Comparison of ENCODE assay signal across 16 cellular contexts in the genomic region with DNA sequence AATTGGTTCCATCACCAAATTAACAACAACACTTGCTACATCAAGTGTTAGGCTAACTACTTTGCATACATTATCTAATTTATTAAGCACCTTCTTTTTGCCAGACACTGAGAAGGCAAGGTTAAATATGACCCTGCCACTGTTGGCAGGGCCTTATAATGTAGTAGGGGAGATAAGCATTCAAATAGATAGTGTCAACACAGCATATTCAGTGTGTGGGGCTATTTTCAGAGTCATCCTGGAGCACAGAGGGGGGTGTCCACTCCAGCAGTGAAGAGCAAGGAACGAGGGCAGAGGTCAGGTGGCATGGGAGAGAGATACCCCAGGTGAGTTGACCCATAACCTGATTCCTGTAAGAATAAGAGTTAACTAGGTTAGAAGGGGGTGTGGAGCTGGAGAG.
DNase-seq lines count a peak whose midpoint lies in the region; ATAC-seq and TF ChIP-seq lines count a peak whose summit lies in the region.
"Had no signal": no experiment of that assay in that cellular context is flagged by ENCODE, and none has a peak within 500 bp of the region (broad histone marks: within the 10 kb centered on the region; RNA-seq: fewer than 3 reads in every experiment).

No MANE protein-coding gene starts in this region.

- H3K4me1 Mint-ChIP-seq in stimulated activated memory B cell treated with anti-CD40 and anti-IgM and Interleukin-4, amounts not matched to agents 10 μg/mL and 1 μg/mL and 100 μg/mL, for 72 hours: peaks cover 17% of the 10 kb centered on the region

- no peak for DNase-seq in left ventricle myocardium superior
- no peak for DNase-seq in left ventricle myocardium inferior
- DNase-seq in brain microvascular endothelial cell: peak; percentile 35
- DNase-seq in coronary artery (ENCODE audit: low spot score): no peak
- DNase-seq: activated effector memory CD4-positive, alpha-beta T cell treated with Interleukin-2 at 50 U/mL for 16 hours; DMS79 treated with DMSO at 0.1 percent for 48 hours; NCI-H1930; NCI-H510A treated with DMSO at 0.1 percent for 48 hours; ovary; testis had no signal

- ATAC-seq in left ventricle myocardium superior: peak; percentile 84
- ATAC-seq in HG03196 (IDR thresholded peaks at IDR 0.05; ENCODE audit: unreplicated experiment): peak; percentile 13
- no peak for ATAC-seq in stimulated activated memory B cell treated with anti-CD40 and anti-IgM and Interleukin-4, amounts not matched to agents 10 μg/mL and 1 μg/mL and 100 μg/mL, for 72 hours
- ATAC-seq in HG03565 (IDR thresholded peaks at IDR 0.05; ENCODE audit: unreplicated experiment): no peak
- ATAC-seq in HG02642 (IDR thresholded peaks at IDR 0.05; ENCODE audit: poor library complexity, unreplicated experiment): no peak
- ATAC-seq: gastroesophageal sphincter had no signal

- intact Hi-C loops in left ventricle myocardium superior (cut with micrococcal nuclease) (loop anchor here (10.0 kb wide), 2 partner anchors 168 to 918 kb away; no protein-coding TSS in a partner anchor), left ventricle myocardium inferior (cut with micrococcal nuclease) (no loop called here)

- no peak overlapping the region for H3K27ac ChIP-seq in left ventricle myocardium inferior (replicated peaks)
- peak overlapping the region; percentile 95 for H3K27ac ChIP-seq in brain microvascular endothelial cell
- H3K27ac ChIP-seq in coronary artery: no peak overlapping the region
- H3K27ac ChIP-seq: cardiac muscle cell, gastroesophageal sphincter, ovary, testis had no signal

- H3K27me3 ChIP-seq in left ventricle myocardium inferior (ENCODE audit: low read depth) (no peaks in the 10 kb centered on the region), brain microvascular endothelial cell (replicated peaks) (no peaks in the 10 kb centered on the region)
- H3K27me3 ChIP-seq: cardiac muscle cell, gastroesophageal sphincter, ovary, testis had no signal

- no peaks in the 10 kb centered on the region for H3K27me3 Mint-ChIP-seq in stimulated activated memory B cell treated with anti-CD40 and anti-IgM and Interleukin-4, amounts not matched to agents 10 μg/mL and 1 μg/mL and 100 μg/mL, for 72 hours

- H3K9me3 Mint-ChIP-seq in stimulated activated memory B cell treated with anti-CD40 and anti-IgM and Interleukin-4, amounts not matched to agents 10 μg/mL and 1 μg/mL and 100 μg/mL, for 72 hours: peaks cover 2% of the 10 kb centered on the region

- TF ChIP-seq CTCF in left ventricle myocardium inferior (IDR thresholded peaks at IDR 0.05; ENCODE audit: borderline replicate concordance): no peak
- TF ChIP-seq CTCF in brain microvascular endothelial cell (IDR thresholded peaks at IDR 0.05; ENCODE audit: low read depth, low read length, missing control alignments): no peak
- no peak for TF ChIP-seq CTCF in coronary artery (IDR thresholded peaks at IDR 0.05)

- H3K36me3 ChIP-seq in left ventricle myocardium inferior (no peaks in the 10 kb centered on the region), brain microvascular endothelial cell (replicated peaks) (no peaks in the 10 kb centered on the region)
- H3K36me3 ChIP-seq: cardiac muscle cell, gastroesophageal sphincter, ovary had no signal

- in situ Hi-C loops in brain microvascular endothelial cell (cut with HindIII; ENCODE audit: low pct_ligation_motif_present, low sequenced_read_pairs): no loop called here

- H3K36me3 Mint-ChIP-seq in stimulated activated memory B cell treated with anti-CD40 and anti-IgM and Interleukin-4, amounts not matched to agents 10 μg/mL and 1 μg/mL and 100 μg/mL, for 72 hours: peaks cover 4% of the 10 kb centered on the region

- H3K9me3 ChIP-seq in left ventricle myocardium inferior (replicated peaks): peaks cover 9% of the 10 kb centered on the region
- H3K9me3 ChIP-seq: ovary, testis had no signal

- peaks cover 11% of the 10 kb centered on the region for H3K4me1 ChIP-seq in left ventricle myocardium inferior
- H3K4me1 ChIP-seq: gastroesophageal sphincter, testis had no signal

- peak overlapping the region; percentile 49 for H3K27ac Mint-ChIP-seq in stimulated activated memory B cell treated with anti-CD40 and anti-IgM and Interleukin-4, amounts not matched to agents 10 μg/mL and 1 μg/mL and 100 μg/mL, for 72 hours

- H3K4me3 Mint-ChIP-seq in stimulated activated memory B cell treated with anti-CD40 and anti-IgM and Interleukin-4, amounts not matched to agents 10 μg/mL and 1 μg/mL and 100 μg/mL, for 72 hours: no peak overlapping the region

- H3K4me3 ChIP-seq in left ventricle myocardium inferior (no peak overlapping the region), brain microvascular endothelial cell (ENCODE audit: low read depth, low read length) (no peak overlapping the region), coronary artery (no peak overlapping the region)
- H3K4me3 ChIP-seq: cardiac muscle cell, gastroesophageal sphincter, ovary, testis had no signal

Comparison
In these comparisons a context has a peak if more than half of its experiments do, and no peak if none do; other contexts are left out.
1. ATAC-seq: peak in left ventricle myocardium superior (single experiment) and HG03196 (single experiment); none in stimulated activated memory B cell treated with anti-CD40 and anti-IgM and Interleukin-4, amounts not matched to agents 10 μg/mL and 1 μg/mL and 100 μg/mL, for 72 hours (single experiment), HG03565 (single experiment) and HG02642 (single experiment).